ENCODE assay signal across 35 cellular contexts in the genomic region with DNA sequence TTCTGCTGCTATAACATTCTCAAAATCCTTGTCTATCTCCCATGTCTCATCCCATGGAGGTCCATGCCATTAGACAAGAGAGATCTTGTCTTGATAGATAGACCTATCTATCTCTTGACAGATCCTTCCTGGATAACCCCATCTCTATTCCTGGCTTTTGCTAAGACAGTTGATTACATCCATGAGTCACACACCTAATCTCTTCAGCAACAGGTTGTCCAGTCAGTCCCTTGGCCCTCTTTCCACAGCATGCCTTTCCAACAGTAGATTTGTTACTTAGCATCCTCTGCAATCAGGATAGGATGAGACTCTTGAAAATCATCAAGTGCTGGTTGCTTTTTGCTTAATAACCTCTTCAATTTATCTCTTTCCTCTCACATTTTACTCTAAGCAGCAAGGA.
"Had no signal": no experiment of that assay in that cellular context is flagged by ENCODE, and none has a peak within 500 bp of the region (broad histone marks: within the 10 kb centered on the region; RNA-seq: fewer than 3 reads in every experiment).

No MANE protein-coding gene starts in this region.

- ATAC-seq: activated naive CD8-positive, alpha-beta T cell treated with anti-CD3 and anti-CD28 coated beads, Interleukin-2, amount 50 U/mL, for 24 hours; activated T-cell treated with anti-CD3 and anti-CD28 coated beads, Interleukin-2, amount 50 U/mL, for 4 hours had no signal

- DNase-seq: activated B cell treated with CpG ODN at 0.5 μM for 24 hours; activated CD4-positive, alpha-beta memory T cell treated with anti-CD3 and anti-CD28 coated beads for 36 hours; activated CD4-positive, alpha-beta T cell treated with anti-CD3 and anti-CD28 coated beads for 4 hours; activated CD4-positive, alpha-beta T cell treated with anti-CD3 and anti-CD28 coated beads, Interleukin-2, amount 50 U/mL, for 1 hour; activated CD4-positive, CD25-positive, alpha-beta regulatory T cell treated with anti-CD3 and anti-CD28 coated beads, Interleukin-2, amount 50 U/mL, for 72 hours; activated CD8-positive, alpha-beta memory T cell treated with anti-CD3 and anti-CD28 coated beads, Interleukin-2, amount 50 U/mL, for 4 hours; activated naive CD4-positive, alpha-beta T cell treated with anti-CD3 and anti-CD28 coated beads, Interleukin-2, amount 10 ng/mL, durations not matched to agents 7 days and 5 days; activated naive CD8-positive, alpha-beta T cell treated with anti-CD3 and anti-CD28 coated beads, Interleukin-2, amount 50 U/mL, for 24 hours; activated T-cell treated with anti-CD3 and anti-CD28 coated beads for 4 hours; activated T-cell treated with anti-CD3 and anti-CD28 coated beads, Interleukin-2, amount 50 U/mL, for 4 hours; amniotic stem cell; caudate nucleus; cerebellar nuclear complex; Karpas-422; KBM-7; NCI-H1105; NCI-H1417 treated with DMSO at 0.1 percent for 48 hours; NCI-H1694; NCI-H1930; NCI-H2081 treated with DMSO at 0.1 percent for 48 hours; NCI-H226; NCI-H446 treated with DMSO at 0.1 percent for 48 hours; NCI-H524; NCI-H69; NK-92 treated with Interleukin-12 subunit alpha and Interleukin-12 subunit beta, amount 100 ng/mL, for 24 hours; PC-9; Right ventricle myocardium superior; SW 1271; T-helper 1 cell; T-helper 2 cell; T-helper 9 cell had no signal

- H2AFZ ChIP-seq: PC-9 had no signal

- H3K4me3 ChIP-seq: ascending aorta, PC-9 had no signal

- FAIRE-seq: RCC 7860 had no signal

- H3K4me2 ChIP-seq: PC-9 had no signal

- H3K36me3 ChIP-seq: ascending aorta had no signal

- H3K4me1 ChIP-seq: ascending aorta had no signal

- H3K27ac ChIP-seq: ascending aorta, PC-9, RWPE1, VCaP had no signal

- H3K27me3 ChIP-seq: ascending aorta had no signal
